Comparison of ENCODE assay signal across 7 cellular contexts in the genomic region with DNA sequence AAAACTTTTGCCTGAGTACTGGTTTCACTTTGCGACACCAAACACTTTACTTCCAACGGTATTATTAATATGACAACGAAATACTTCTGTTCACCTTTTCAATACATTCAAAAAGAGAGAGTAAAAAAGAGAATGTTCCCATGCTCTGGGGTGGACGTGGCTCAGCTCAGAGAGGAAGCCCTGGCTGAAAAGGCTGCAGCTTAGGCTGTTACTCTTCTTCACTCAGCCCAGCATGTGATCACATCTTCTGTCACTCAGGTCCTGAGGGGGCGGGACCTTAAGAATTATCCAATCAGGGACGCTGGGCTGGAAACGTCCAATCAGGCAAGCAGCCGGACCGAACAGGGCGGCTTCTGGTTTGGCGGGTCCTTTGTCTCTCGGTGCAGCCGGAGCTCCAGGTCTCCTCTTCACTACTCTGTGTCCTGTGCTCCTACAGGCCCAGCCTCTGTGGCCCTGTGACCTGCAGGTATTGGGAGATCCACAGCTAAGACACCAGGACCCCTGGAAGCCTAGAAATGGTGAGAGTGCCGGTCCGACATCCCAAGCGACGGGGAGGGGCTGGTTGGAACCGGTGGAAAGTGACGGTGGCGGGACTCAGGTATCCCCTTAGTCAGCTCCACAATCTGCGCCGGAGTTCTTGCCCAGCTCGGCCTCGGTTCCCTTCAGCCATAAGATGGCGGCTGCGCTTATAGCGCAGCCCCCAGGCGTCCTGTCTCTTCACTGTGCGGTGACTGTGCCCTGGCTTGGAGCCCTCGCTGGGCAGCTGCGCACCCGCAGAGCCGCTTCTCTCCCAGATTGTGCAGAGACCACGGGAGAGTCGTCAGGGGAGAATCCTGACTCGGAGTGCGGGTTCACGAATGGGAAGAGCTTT. TPM values are rescaled to one million over a fixed set of nuclear protein-coding genes. Genes with fewer than 3 reads are reported as not detected.
A peak's percentile ranks its signal among the peaks of the same experiment; 100 is the strongest.
DNase-seq lines count a peak whose midpoint lies in the region; ATAC-seq, FAIRE-seq and TF ChIP-seq lines count a peak whose summit lies in the region.

A gene (plus strand): TSS at position 373 of the 871 bp plus-strand sequence. CDS start 143 bp downstream, at position 516.

- peak; percentile 90 for ATAC-seq in GM18517 (IDR thresholded peaks at IDR 0.05; ENCODE audit: unreplicated experiment)
- ATAC-seq in HG03060 (IDR thresholded peaks at IDR 0.05; ENCODE audit: low read depth, unreplicated experiment) = peak; percentile 89

- peak within 1 kb of the TSS; percentile 93 to 95 for H3K4me3 ChIP-seq in kidney (ENCODE audit: low read length in 2 of 2)

- H3K4me1 ChIP-seq in kidney (ENCODE audit: control insufficient read depth in 1 of 2, insufficient read depth in 1 of 2, low read depth in 1 of 2, low read length in 2 of 2) = no peaks in the 10 kb centered on the region

- H3K9ac ChIP-seq in kidney (ENCODE audit: low read length in 2 of 2) = peak within 1 kb of the TSS; percentile 64 to 83

- H3K27ac ChIP-seq in cingulate gyrus (ENCODE audit: low read depth, low read length) = peak within 1 kb of the TSS; percentile 0
- peak within 1 kb of the TSS; percentile 66 to 89 for H3K27ac ChIP-seq in kidney (ENCODE audit: low read depth in 2 of 2, low read length in 2 of 2)

- peak; percentile 95 for DNase-seq in NCI-H2196 (lab: John Stamatoyannopoulos, UW; ENCODE audit: unreplicated experiment)
- DNase-seq in activated CD4-positive, alpha-beta T cell treated with anti-CD3 and anti-CD28 coated beads for 4 hours = peak; percentile 87 to 91
- DNase-seq in kidney = peak; percentile 96
- DNase-seq in stimulated activated CD4-positive, alpha-beta T cell treated with anti-CD3 and anti-CD28 coated beads, Interleukin-15, amount 100 ng/mL, for 1 hour (ENCODE audit: low read depth in 1 of 2, low spot score in 1 of 2) = peak; percentile 69 to 77

- no peak for TF ChIP-seq CTCF in kidney (IDR thresholded peaks at IDR 0.05; ENCODE audit: borderline replicate concordance, extremely low read depth, insufficient read depth)

- intact Hi-C loops in kidney (cut with DNase I) = no loop called here

- H3K9me3 ChIP-seq in kidney (ENCODE audit: control insufficient read depth in 1 of 2, low read length in 2 of 2) = peaks cover 0 to 3% of the 10 kb centered on the region in 2 donors

- no peaks in the 10 kb centered on the region for H3K36me3 ChIP-seq in kidney (ENCODE audit: control insufficient read depth in 1 of 2, insufficient read depth in 2 of 2, low read length in 2 of 2)

- peak; percentile 96 for FAIRE-seq in kidney (lab: Jason Lieb, UNC)

RNA-seq across cellular contexts. Expression of the gene that starts here (rescaled TPM):
- 4.5 TPM for total RNA-seq in kidney
- polyA plus RNA-seq in kidney (ENCODE audit: insufficient read depth, low read depth, low replicate concordance) = 1.9 TPM

Comparison
In these comparisons a context has a peak if more than half of its experiments do, and no peak if none do; other contexts are left out.
1. Peak in every context shown above with its lines: DNase-seq, ATAC-seq, H3K4me3 ChIP-seq and H3K27ac ChIP-seq.